ENCODE assay signal across 8 cellular contexts in genomic region chr4:182143086-182143821, GRCh38.
DNase-seq lines count a peak whose midpoint lies in the region; ATAC-seq and TF ChIP-seq lines count a peak whose summit lies in the region.

No MANE protein-coding gene starts in this region.

- H3K9me2 ChIP-seq in GM23248 (ENCODE audit: insufficient read depth): no peaks in the 10 kb centered on the region

- TF ChIP-seq CTCF in WI38 (IDR thresholded peaks at IDR 0.05; ENCODE audit: low read depth, low read length) (no peak), right atrium auricular region (IDR thresholded peaks at IDR 0.05) (no peak)

- H3K4me3 ChIP-seq in GM23248 (peak overlapping the region; percentile 66), WI38 (ENCODE audit: low read depth, low read length) (peak overlapping the region; percentile 81), right atrium auricular region (peak overlapping the region; percentile 46 to 60), skeletal muscle cell (ENCODE audit: low read depth, low read length) (peak overlapping the region; percentile 81)

- H3K4me2 ChIP-seq in GM23248 (ENCODE audit: unreplicated experiment): peak overlapping the region; percentile 61

- H3K9me3 ChIP-seq in GM23248 (ENCODE audit: low read depth) (no peaks in the 10 kb centered on the region), right atrium auricular region (no peaks in the 10 kb centered on the region)

- H2AFZ ChIP-seq in GM23248: 0 out of 2 replicates have a peak overlapping the region, but pooled peaks have one; percentile 71

- H3K4me1 ChIP-seq in GM23248 (ENCODE audit: insufficient read depth) (no peaks in the 10 kb centered on the region), right atrium auricular region (peaks cover 0 to 26% of the 10 kb centered on the region in 2 donors)

- no peaks in the 10 kb centered on the region for H3F3A ChIP-seq in GM23248 (ENCODE audit: insufficient read depth)

- no peaks in the 10 kb centered on the region for H3K36me3 ChIP-seq in GM23248 (ENCODE audit: low read depth)
- H3K36me3 ChIP-seq in right atrium auricular region: no peaks in the 10 kb centered on the region

- no peaks in the 10 kb centered on the region for H3K79me2 ChIP-seq in GM23248 (ENCODE audit: insufficient read depth)

- 3 to 4% methylated on average over 31 to 36 of the region's 36 CpGs for WGBS in GM23248 (ENCODE audit: low coverage in 1 of 2, low lambda C conversion rate in 2 of 2, missing lambda C conversion rate in 2 of 2), 2 experiments

- ATAC-seq in GM18517 (IDR thresholded peaks at IDR 0.05; ENCODE audit: unreplicated experiment): no peak

- H3K27ac ChIP-seq in GM23248 (no peak overlapping the region), right atrium auricular region (no peak overlapping the region)

- no peak overlapping the region for H3K9ac ChIP-seq in GM23248

- DNase-seq in GM23248: peak; percentile 22
- no peak for DNase-seq in right atrium auricular region (ENCODE audit: low spot score)
- DNase-seq in skeletal muscle cell (ENCODE audit: low read depth): no peak
- DNase-seq in KBM-7: no peak
- no peak for DNase-seq in G401 (ENCODE audit: low spot score)
- no peak for DNase-seq in activated CD4-positive, alpha-beta T cell treated with anti-CD3 and anti-CD28 coated beads for 4 hours

- in situ Hi-C loops in GM23248 (cut with MboI) (no loop called here), KBM-7 (cut with MboI; ENCODE audit: low pct_unique_long_range_greater_than_20kb, low sequenced_read_pairs) (no loop called here), G401 (cut with HindIII; ENCODE audit: low sequenced_read_pairs) (no loop called here)

- H4K20me1 ChIP-seq in GM23248 (ENCODE audit: insufficient read depth): no peaks in the 10 kb centered on the region

- H3K27me3 ChIP-seq in GM23248 (replicated peaks; ENCODE audit: insufficient read depth) (peaks cover 41% of the 10 kb centered on the region), right atrium auricular region (peaks cover 10 to 22% of the 10 kb centered on the region in 2 donors)
